In genomic region chr12:102440109-102440405, GRCh38 we compare ENCODE assay signal across 32 cellular contexts. TPM values are rescaled to one million over a fixed set of nuclear protein-coding genes. Genes with fewer than 3 reads are reported as not detected.
"Had no signal": no experiment of that assay in that cellular context is flagged by ENCODE, and none has a peak within 500 bp of the region (broad histone marks: within the 10 kb centered on the region; RNA-seq: fewer than 3 reads in every experiment).

No MANE protein-coding gene starts in this region.

- H3K4me3 Mint-ChIP-seq: activated CD4-positive, alpha-beta memory T cell treated with anti-CD3 and anti-CD28 coated beads for 36 hours; activated CD4-positive, alpha-beta T cell treated with anti-CD3 and anti-CD28 coated beads, Interleukin-2, amount 10 ng/mL, durations not matched to agents 24 days and 14 days; activated T-cell treated with anti-CD3 and anti-CD28 coated beads, Interleukin-2, amount 50 U/mL, for 24 hours; activated T-helper 17 cell treated with anti-CD3 and anti-CD28 coated beads, Interleukin-2, amount 50 U/mL, for 72 hours; central memory CD8-positive, alpha-beta T cell; dendritic cell treated with granulocyte-macrophage colony-stimulating factor and Interleukin-4, amounts not matched to agents 40 ng/mL and 50 ng/mL, for 4 days; immature natural killer cell; natural killer cell treated with Interleukin-12 subunit alpha and Interleukin-12 subunit beta and Interleukin-15 and Interleukin-18, amount 100 ng/mL, for 72 hours; stimulated activated naive CD8-positive, alpha-beta T cell treated with anti-CD3 and anti-CD28 coated beads, Interleukin-15, Interleukin-2, amounts not matched to agents 100 ng/mL and 50 ng/mL, for 24 hours; T-helper 1 cell treated with Interleukin-12 subunit alpha and Interleukin-12 subunit beta and Interleukin-4 antibody, amounts not matched to agents 30 μg/mL and 1 μg/mL, for 36 hours; type B pancreatic cell had no signal

- H3K36me3 Mint-ChIP-seq: activated CD4-positive, alpha-beta memory T cell treated with anti-CD3 and anti-CD28 coated beads for 36 hours; immature natural killer cell; natural killer cell treated with Interleukin-12 subunit alpha and Interleukin-12 subunit beta and Interleukin-15 and Interleukin-18, amount 100 ng/mL, for 72 hours; type B pancreatic cell had no signal

- H3K4me3 ChIP-seq: gastrocnemius medialis, lung, mucosa of descending colon, pancreas, psoas muscle, vagina had no signal

- H3K9me3 ChIP-seq: gastrocnemius medialis, mucosa of descending colon, pancreas, psoas muscle, vagina had no signal

- H3K9me3 Mint-ChIP-seq: activated CD4-positive, alpha-beta memory T cell treated with anti-CD3 and anti-CD28 coated beads for 36 hours; activated T-cell treated with anti-CD3 and anti-CD28 coated beads, Interleukin-2, amount 50 U/mL, for 24 hours; activated T-helper 17 cell treated with anti-CD3 and anti-CD28 coated beads, Interleukin-2, amount 50 U/mL, for 72 hours; central memory CD8-positive, alpha-beta T cell; dendritic cell treated with granulocyte-macrophage colony-stimulating factor and Interleukin-4, amounts not matched to agents 40 ng/mL and 50 ng/mL, for 4 days; natural killer cell treated with Interleukin-12 subunit alpha and Interleukin-12 subunit beta and Interleukin-15 and Interleukin-18, amount 100 ng/mL, for 72 hours; stimulated activated naive CD8-positive, alpha-beta T cell treated with anti-CD3 and anti-CD28 coated beads, Interleukin-15, Interleukin-2, amounts not matched to agents 100 ng/mL and 50 ng/mL, for 24 hours; T-helper 1 cell treated with Interleukin-12 subunit alpha and Interleukin-12 subunit beta and Interleukin-4 antibody, amounts not matched to agents 30 μg/mL and 1 μg/mL, for 36 hours had no signal

- ATAC-seq: activated T-helper 17 cell treated with anti-CD3 and anti-CD28 coated beads, Interleukin-2, amount 50 U/mL, for 72 hours; gastrocnemius medialis; mucosa of descending colon; natural killer cell treated with Interleukin-12 subunit alpha and Interleukin-12 subunit beta and Interleukin-15 and Interleukin-18, amount 100 ng/mL, for 72 hours had no signal

- H3K36me3 ChIP-seq: gastrocnemius medialis, pancreas, vagina, WERI-Rb-1 had no signal

- H3K27ac Mint-ChIP-seq: activated CD4-positive, alpha-beta memory T cell treated with anti-CD3 and anti-CD28 coated beads for 36 hours; activated CD4-positive, alpha-beta T cell treated with anti-CD3 and anti-CD28 coated beads, Interleukin-2, amount 10 ng/mL, durations not matched to agents 24 days and 14 days; activated T-cell treated with anti-CD3 and anti-CD28 coated beads, Interleukin-2, amount 50 U/mL, for 24 hours; activated T-helper 17 cell treated with anti-CD3 and anti-CD28 coated beads, Interleukin-2, amount 50 U/mL, for 72 hours; dendritic cell treated with granulocyte-macrophage colony-stimulating factor and Interleukin-4, amounts not matched to agents 40 ng/mL and 50 ng/mL, for 4 days; immature natural killer cell; natural killer cell treated with Interleukin-12 subunit alpha and Interleukin-12 subunit beta and Interleukin-15 and Interleukin-18, amount 100 ng/mL, for 72 hours; stimulated activated naive CD8-positive, alpha-beta T cell treated with anti-CD3 and anti-CD28 coated beads, Interleukin-15, Interleukin-2, amounts not matched to agents 100 ng/mL and 50 ng/mL, for 24 hours; T-helper 1 cell treated with Interleukin-12 subunit alpha and Interleukin-12 subunit beta and Interleukin-4 antibody, amounts not matched to agents 30 μg/mL and 1 μg/mL, for 36 hours; type B pancreatic cell had no signal

- DNase-seq: activated CD4-positive, alpha-beta memory T cell treated with anti-CD3 and anti-CD28 coated beads for 36 hours; activated CD4-positive, alpha-beta T cell treated with anti-CD3 and anti-CD28 coated beads, Interleukin-2, amount 10 ng/mL, durations not matched to agents 24 days and 14 days; activated CD4-positive, CD25-positive, alpha-beta regulatory T cell treated with anti-CD3 and anti-CD28 coated beads, Interleukin-2, amount 50 U/mL, for 72 hours; activated CD8-positive, alpha-beta memory T cell treated with anti-CD3 and anti-CD28 coated beads, Interleukin-2, amount 50 U/mL, for 4 hours; activated gamma-delta T cell treated with Interleukin-2 at 50 U/mL for 16 hours; activated naive CD4-positive, alpha-beta T cell treated with anti-CD3 and anti-CD28 coated beads, Interleukin-2, amount 50 U/mL, for 16 hours; activated T-cell treated with anti-CD3 and anti-CD28 coated beads, Interleukin-2, amount 50 U/mL, for 24 hours; amniotic stem cell; effector CD8-positive, alpha-beta T cell; gastrocnemius medialis; glutamatergic neuron; hypothalamus; immature natural killer cell; kidney; mucosa of descending colon; nucleus accumbens; pancreas; psoas muscle; stimulated activated CD4-positive, alpha-beta T cell treated with anti-CD3 and anti-CD28 coated beads, Interleukin-4, amount 100 ng/mL, for 1 hour; substantia nigra; SW 1271; T-helper 9 cell; WERI-Rb-1 had no signal

- H3K27ac ChIP-seq: pancreas, psoas muscle, WERI-Rb-1 had no signal

- H3K4me1 Mint-ChIP-seq: activated T-helper 17 cell treated with anti-CD3 and anti-CD28 coated beads, Interleukin-2, amount 50 U/mL, for 72 hours; central memory CD8-positive, alpha-beta T cell; immature natural killer cell had no signal

- H3K27me3 ChIP-seq: gastrocnemius medialis, pancreas, vagina had no signal

RNA-seq across cellular contexts. Expression of gene IGF1, which starts 40.3 kb away (rescaled TPM):
- total RNA-seq: activated CD4-positive, alpha-beta memory T cell treated with anti-CD3 and anti-CD28 coated beads for 36 hours had no signal
- polyA plus RNA-seq: immature natural killer cell had no signal
